ENCODE assay signal across 16 cellular contexts in genomic region chr2:175744000-175744399, GRCh38.
A peak's percentile ranks its signal among the peaks of the same experiment; 100 is the strongest.
DNase-seq lines count a peak whose midpoint lies in the region; ATAC-seq and TF ChIP-seq lines count a peak whose summit lies in the region.
"Had no signal": no experiment of that assay in that cellular context is flagged by ENCODE, and none has a peak within 500 bp of the region (broad histone marks: within the 10 kb centered on the region; RNA-seq: fewer than 3 reads in every experiment).

No MANE protein-coding gene starts in this region.

- H3K36me3 ChIP-seq in HEK293 (ENCODE audit: control insufficient read depth in 2 of 2, insufficient read depth in 1 of 2, low read length in 2 of 2) = no peaks in the 10 kb centered on the region
- H3K36me3 ChIP-seq in hepatocyte (replicated peaks; ENCODE audit: insufficient read depth, low read depth) = no peaks in the 10 kb centered on the region
- no peaks in the 10 kb centered on the region for H3K36me3 ChIP-seq in mesendoderm (ENCODE audit: control insufficient read depth, insufficient read depth, low read length)
- H3K36me3 ChIP-seq in CD4-positive, alpha-beta memory T cell (ENCODE audit: insufficient read depth, low read length) = no peaks in the 10 kb centered on the region
- H3K36me3 ChIP-seq: BLaER1 treated with 17β-estradiol and CSF1 and Interleukin-3, amounts not matched to agents 10 nM and 100 nM had no signal

- H3K23ac ChIP-seq in mesendoderm (ENCODE audit: low read length) = no peak overlapping the region

- H3K27ac ChIP-seq in HEK293 (ENCODE audit: extremely low read depth, low read depth, low read length) (no peak overlapping the region), hepatocyte (no peak overlapping the region), mesendoderm (ENCODE audit: low read depth, low read length) (no peak overlapping the region)
- no peak overlapping the region for H3K27ac ChIP-seq in CD4-positive, alpha-beta memory T cell (ENCODE audit: low read depth, low read length)
- H3K27ac ChIP-seq: BLaER1 treated with 17β-estradiol and CSF1 and Interleukin-3, amounts not matched to agents 10 nM and 100 nM; SK-N-MC had no signal

- no peak overlapping the region for H2AFZ ChIP-seq in hepatocyte

- no peak for TF ChIP-seq CTCF in HEK293 (tag by site-specific recombination; IDR thresholded peaks at IDR 0.05)
- no peak for TF ChIP-seq CTCF in hepatocyte (IDR thresholded peaks at IDR 0.05; ENCODE audit: poor library complexity)

- H3K9me3 Mint-ChIP-seq in CD4-positive, alpha-beta memory T cell = no peaks in the 10 kb centered on the region
- H3K9me3 Mint-ChIP-seq in activated CD8-positive, alpha-beta T cell treated with anti-CD3 and anti-CD28 coated beads, Interleukin-2, amount 10 ng/mL, durations not matched to agents 7 days and 5 days (ENCODE audit: insufficient read depth) = no peaks in the 10 kb centered on the region

- H3K56ac ChIP-seq in mesendoderm (ENCODE audit: low read length) = no peak overlapping the region

- H3K4me3 ChIP-seq in HEK293 (ENCODE audit: low read depth, low read length) (no peak overlapping the region), hepatocyte (no peak overlapping the region), mesendoderm (ENCODE audit: low read length) (no peak overlapping the region)
- no peak overlapping the region for H3K4me3 ChIP-seq in CD4-positive, alpha-beta memory T cell (ENCODE audit: low read length in 2 of 2)
- H3K4me3 ChIP-seq: BLaER1 treated with 17β-estradiol and CSF1 and Interleukin-3, amounts not matched to agents 10 nM and 100 nM; SK-N-MC had no signal

- no peak overlapping the region for H4K8ac ChIP-seq in mesendoderm (ENCODE audit: low read depth, low read length)

- H3K27me3 Mint-ChIP-seq in CD4-positive, alpha-beta memory T cell = peaks cover 2 to 8% of the 10 kb centered on the region in 2 donors
- no peaks in the 10 kb centered on the region for H3K27me3 Mint-ChIP-seq in activated CD8-positive, alpha-beta T cell treated with anti-CD3 and anti-CD28 coated beads, Interleukin-2, amount 10 ng/mL, durations not matched to agents 7 days and 5 days (ENCODE audit: low read depth)

- ATAC-seq in activated CD8-positive, alpha-beta T cell treated with anti-CD3 and anti-CD28 coated beads, Interleukin-2, amount 10 ng/mL, durations not matched to agents 7 days and 5 days = no peak

- no peaks in the 10 kb centered on the region for H3K9me2 ChIP-seq in hepatocyte (replicated peaks; ENCODE audit: insufficient read depth)

- H3K4me1 ChIP-seq in HEK293 (ENCODE audit: control insufficient read depth, insufficient read depth, low read length) = no peaks in the 10 kb centered on the region
- no peaks in the 10 kb centered on the region for H3K4me1 ChIP-seq in hepatocyte (ENCODE audit: insufficient read depth)
- H3K4me1 ChIP-seq in mesendoderm (ENCODE audit: control insufficient read depth, low read depth, low read length) = no peaks in the 10 kb centered on the region
- H3K4me1 ChIP-seq in CD4-positive, alpha-beta memory T cell (ENCODE audit: insufficient read depth, low read length) = no peaks in the 10 kb centered on the region
- H3K4me1 ChIP-seq: BLaER1 treated with 17β-estradiol and CSF1 and Interleukin-3, amounts not matched to agents 10 nM and 100 nM had no signal

- no peak overlapping the region for H2AK5ac ChIP-seq in mesendoderm (ENCODE audit: low read length)

- DNase-seq in amniotic epithelial cell (ENCODE audit: low read depth) = peak; percentile 90
- peak; percentile 11 for DNase-seq in hepatocyte (ENCODE audit: low spot score)
- peak; percentile 44 for DNase-seq in mesendoderm
- DNase-seq in CD4-positive, alpha-beta memory T cell = no peak
- no peak for DNase-seq in NK-92 treated with Interleukin-12 subunit alpha and Interleukin-12 subunit beta, amount 100 ng/mL, for 24 hours (lab: John Stamatoyannopoulos, UW)
- DNase-seq in activated CD8-positive, alpha-beta T cell treated with anti-CD3 and anti-CD28 coated beads, Interleukin-2, amount 10 ng/mL, durations not matched to agents 7 days and 5 days = no peak
- DNase-seq in cortex of kidney (lab: John Stamatoyannopoulos, UW) = no peak
- DNase-seq: CD8-positive, alpha-beta memory T cell; DMS79 treated with DMSO at 0.1 percent for 48 hours; NCI-H1417 treated with DMSO at 0.1 percent for 48 hours; NCI-H1930; NCI-H226; SHP77 had no signal

- H3K4me2 ChIP-seq in hepatocyte (no peak overlapping the region), mesendoderm (ENCODE audit: low read length) (no peak overlapping the region)
- H3K4me2 ChIP-seq: BLaER1 treated with 17β-estradiol and CSF1 and Interleukin-3, amounts not matched to agents 10 nM and 100 nM had no signal

- no peaks in the 10 kb centered on the region for H3K36me3 Mint-ChIP-seq in CD4-positive, alpha-beta memory T cell
- H3K36me3 Mint-ChIP-seq in activated CD8-positive, alpha-beta T cell treated with anti-CD3 and anti-CD28 coated beads, Interleukin-2, amount 10 ng/mL, durations not matched to agents 7 days and 5 days (ENCODE audit: low read depth) = no peaks in the 10 kb centered on the region
- H3K36me3 Mint-ChIP-seq: CD8-positive, alpha-beta memory T cell had no signal

- H3K4me1 Mint-ChIP-seq in CD4-positive, alpha-beta memory T cell = no peaks in the 10 kb centered on the region
- no peaks in the 10 kb centered on the region for H3K4me1 Mint-ChIP-seq in activated CD8-positive, alpha-beta T cell treated with anti-CD3 and anti-CD28 coated beads, Interleukin-2, amount 10 ng/mL, durations not matched to agents 7 days and 5 days (ENCODE audit: low read depth)
- H3K4me1 Mint-ChIP-seq: CD8-positive, alpha-beta memory T cell had no signal

- H2BK5ac ChIP-seq in mesendoderm (ENCODE audit: low read length) = no peak overlapping the region

- 60% methylated on average over 8 of the region's 8 CpGs for WGBS in hepatocyte (ENCODE audit: low lambda C conversion rate, missing lambda C conversion rate)
- no CpG with 5 or more reads among the region's 8 CpGs for WGBS in mesendoderm (ENCODE audit: extremely low coverage, insufficient coverage, low lambda C conversion rate)

- H3K4me3 Mint-ChIP-seq in CD4-positive, alpha-beta memory T cell = no peak overlapping the region
- H3K4me3 Mint-ChIP-seq in activated CD8-positive, alpha-beta T cell treated with anti-CD3 and anti-CD28 coated beads, Interleukin-2, amount 10 ng/mL, durations not matched to agents 7 days and 5 days = no peak overlapping the region
- H3K4me3 Mint-ChIP-seq: CD8-positive, alpha-beta memory T cell had no signal

- H3K79me2 ChIP-seq in hepatocyte (no peaks in the 10 kb centered on the region), mesendoderm (ENCODE audit: control insufficient read depth, insufficient read depth, low read length) (no peaks in the 10 kb centered on the region)

- H3K9ac ChIP-seq in mesendoderm (ENCODE audit: low read length) = no peak overlapping the region
- H3K9ac ChIP-seq: BLaER1 treated with 17β-estradiol and CSF1 and Interleukin-3, amounts not matched to agents 10 nM and 100 nM had no signal

- no peak overlapping the region for H3K18ac ChIP-seq in mesendoderm (ENCODE audit: low read length)

- H3K27me3 ChIP-seq in hepatocyte = no peaks in the 10 kb centered on the region
- H3K27me3 ChIP-seq in mesendoderm (ENCODE audit: insufficient read depth, low read length, poor library complexity) = no peaks in the 10 kb centered on the region
- H3K27me3 ChIP-seq in CD4-positive, alpha-beta memory T cell (ENCODE audit: insufficient read depth, low read length) = no peaks in the 10 kb centered on the region
- H3K27me3 ChIP-seq: BLaER1 treated with 17β-estradiol and CSF1 and Interleukin-3, amounts not matched to agents 10 nM and 100 nM had no signal

- no peak overlapping the region for H2BK15ac ChIP-seq in mesendoderm (replicated peaks; ENCODE audit: low read depth)

- no peak overlapping the region for H4K5ac ChIP-seq in mesendoderm (ENCODE audit: low read length)

- CTCF ChIA-PET in HEK293 (lab: Yijun Ruan, JAX) = no interaction called here
- CTCF ChIA-PET in CD4-positive, alpha-beta memory T cell (lab: Charles Lee; ENCODE audit: partially characterized antibody) = no interaction called here
- CTCF ChIA-PET in activated CD8-positive, alpha-beta T cell treated with anti-CD3 and anti-CD28 coated beads, Interleukin-2, amount 10 ng/mL, durations not matched to agents 7 days and 5 days (lab: Charles Lee) = no interaction called here

- intact Hi-C loops in CD4-positive, alpha-beta memory T cell (cut with micrococcal nuclease) = no loop called here

- POLR2A ChIA-PET in HEK293 (lab: Yijun Ruan, JAX) = no interaction called here
- POLR2A ChIA-PET in CD4-positive, alpha-beta memory T cell (lab: Charles Lee; ENCODE audit: partially characterized antibody) = no interaction called here
- POLR2A ChIA-PET in activated CD8-positive, alpha-beta T cell treated with anti-CD3 and anti-CD28 coated beads, Interleukin-2, amount 10 ng/mL, durations not matched to agents 7 days and 5 days (lab: Charles Lee) = no interaction called here

- H4K20me1 ChIP-seq in hepatocyte (ENCODE audit: insufficient read depth, poor library complexity, severe bottlenecking) = no peaks in the 10 kb centered on the region
- H4K20me1 ChIP-seq: BLaER1 treated with 17β-estradiol and CSF1 and Interleukin-3, amounts not matched to agents 10 nM and 100 nM had no signal

- H2BK120ac ChIP-seq in mesendoderm (ENCODE audit: low read depth, low read length) = no peak overlapping the region

- no peak overlapping the region for H3K27ac Mint-ChIP-seq in CD4-positive, alpha-beta memory T cell
- H3K27ac Mint-ChIP-seq in activated CD8-positive, alpha-beta T cell treated with anti-CD3 and anti-CD28 coated beads, Interleukin-2, amount 10 ng/mL, durations not matched to agents 7 days and 5 days = no peak overlapping the region
- H3K27ac Mint-ChIP-seq: CD8-positive, alpha-beta memory T cell had no signal

- no peaks in the 10 kb centered on the region for H3K79me1 ChIP-seq in mesendoderm (ENCODE audit: low read length)

- H3K4ac ChIP-seq in mesendoderm (ENCODE audit: low read depth, low read length) = no peak overlapping the region

- H3K9me3 ChIP-seq in HEK293 (ENCODE audit: control insufficient read depth, insufficient read depth, low read depth, low read length) (no peaks in the 10 kb centered on the region), hepatocyte (ENCODE audit: low read depth) (no peaks in the 10 kb centered on the region)
- H3K9me3 ChIP-seq in CD4-positive, alpha-beta memory T cell (ENCODE audit: control insufficient read depth in 1 of 2, low read length in 2 of 2) = no peaks in the 10 kb centered on the region
- H3K9me3 ChIP-seq: BLaER1 treated with 17β-estradiol and CSF1 and Interleukin-3, amounts not matched to agents 10 nM and 100 nM had no signal

TF ChIP-seq in HEK293, 187 proteins besides CTCF, POLR2A, EP300 and RAD21 (continues in another document):
- 0 out of 2 replicates have a peak, but pooled peaks have one; percentile 32 for TF ChIP-seq BCL6B (tag by site-specific recombination; IDR thresholded peaks at IDR 0.05)

Comparison
In these comparisons a context has a peak if more than half of its experiments do, and no peak if none do; other contexts are left out.
1. DNase-seq: peak in amniotic epithelial cell (single experiment), hepatocyte (single experiment) and mesendoderm (single experiment); none in CD4-positive, alpha-beta memory T cell (0 of 5), NK-92 treated with Interleukin-12 subunit alpha and Interleukin-12 subunit beta, amount 100 ng/mL, for 24 hours (single experiment), activated CD8-positive, alpha-beta T cell treated with anti-CD3 and anti-CD28 coated beads, Interleukin-2, amount 10 ng/mL, durations not matched to agents 7 days and 5 days (single experiment) and cortex of kidney (single experiment).